Comparison of ENCODE assay signal across 9 cellular contexts in the genomic region with DNA sequence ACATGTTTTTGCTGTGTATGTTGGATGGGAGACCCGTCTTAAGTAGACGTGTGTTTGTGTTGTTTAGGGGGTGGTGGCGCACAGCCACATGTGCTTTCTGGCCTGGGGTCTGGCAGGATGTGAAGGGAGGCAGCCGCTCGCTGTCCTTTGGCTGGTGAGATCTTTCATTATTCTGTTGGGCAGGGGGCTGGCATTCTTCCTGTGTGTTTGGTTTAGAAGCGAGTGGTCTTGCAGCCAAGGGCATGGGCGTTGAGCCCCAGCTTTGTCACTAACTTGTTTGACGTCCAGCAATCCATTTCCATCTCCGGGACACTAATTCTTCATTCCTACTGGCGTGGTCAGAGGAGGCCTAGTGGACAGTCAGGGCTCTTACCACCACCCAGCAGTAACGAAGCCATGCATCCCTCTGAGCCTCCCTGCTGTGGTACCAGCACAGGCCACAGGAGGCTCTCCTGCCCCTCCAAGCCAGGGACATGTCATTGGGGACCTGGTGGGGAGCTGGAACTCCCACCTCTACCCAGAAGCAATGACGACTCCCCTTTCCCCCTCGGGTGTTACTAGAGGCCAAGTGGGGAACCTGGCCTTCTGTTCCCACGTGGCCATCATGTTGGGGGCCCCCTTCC. TPM values are rescaled to one million over a fixed set of nuclear protein-coding genes. Genes with fewer than 3 reads are reported as not detected.
DNase-seq lines count a peak whose midpoint lies in the region; ATAC-seq and TF ChIP-seq lines count a peak whose summit lies in the region.
"Had no signal": no experiment of that assay in that cellular context is flagged by ENCODE, and none has a peak within 500 bp of the region (broad histone marks: within the 10 kb centered on the region; RNA-seq: fewer than 3 reads in every experiment).

No MANE protein-coding gene starts in this region.

- H3K4me3 ChIP-seq in H7 (ENCODE audit: insufficient read depth, low read depth, low read length) (no peak overlapping the region), thoracic aorta (peak overlapping the region; percentile 54)
- no peak overlapping the region for H3K4me3 ChIP-seq in CD4-positive, alpha-beta memory T cell (ENCODE audit: low read length in 2 of 2)

- peaks cover 0 to 4% (median 0%) of the 10 kb centered on the region in 8 donors for H3K9me3 Mint-ChIP-seq in CD4-positive, alpha-beta memory T cell

- POLR2A ChIA-PET in CD4-positive, alpha-beta memory T cell (lab: Charles Lee; ENCODE audit: partially characterized antibody), result no interaction called here

- H3K4me3 Mint-ChIP-seq in CD4-positive, alpha-beta memory T cell, result no peak overlapping the region

- peak overlapping the region; percentile 80 to 92 for H3K27ac ChIP-seq in thoracic aorta
- H3K27ac ChIP-seq in CD4-positive, alpha-beta memory T cell (ENCODE audit: low read depth, low read length), result no peak overlapping the region

- DNase-seq in H7, result peak; percentile 79
- DNase-seq in left ventricle myocardium superior, result no peak
- DNase-seq in thoracic aorta (ENCODE audit: low spot score), result no peak
- no peak for DNase-seq in CD4-positive, alpha-beta memory T cell
- DNase-seq in DMS153 (lab: John Stamatoyannopoulos, UW), result no peak
- DNase-seq: NCI-H2227 treated with DMSO at 0.1 percent for 48 hours had no signal

- H3K4me1 Mint-ChIP-seq in CD4-positive, alpha-beta memory T cell, result no peaks in the 10 kb centered on the region

- intact Hi-C loops in left ventricle myocardium superior (cut with micrococcal nuclease), result no loop called here
- intact Hi-C loops in CD4-positive, alpha-beta memory T cell (cut with micrococcal nuclease), result no loop called here

- H3K27me3 ChIP-seq in H7 (ENCODE audit: control insufficient read depth, insufficient read depth, low read length) (no peaks in the 10 kb centered on the region), thoracic aorta (replicated peaks; ENCODE audit: insufficient read depth) (no peaks in the 10 kb centered on the region)
- H3K27me3 ChIP-seq in CD4-positive, alpha-beta memory T cell (ENCODE audit: insufficient read depth, low read length), result no peaks in the 10 kb centered on the region

- CTCF ChIA-PET in CD4-positive, alpha-beta memory T cell (lab: Charles Lee; ENCODE audit: partially characterized antibody), result no interaction called here

- TF ChIP-seq CTCF in thoracic aorta (IDR thresholded peaks at IDR 0.05), result peak; percentile 60

- 0 out of 3 replicates have a peak, but pooled peaks have one; percentile 32 for ATAC-seq in SK-N-SH treated with all-trans-retinoic acid at 6 μM for 48 hours
- ATAC-seq in left ventricle myocardium superior, result peak; percentile 7
- no peak for ATAC-seq in thoracic aorta (ENCODE audit: insufficient number of reproducible peaks, low FRiP score, low read depth)
- no peak for ATAC-seq in GM19452 (IDR thresholded peaks at IDR 0.05; ENCODE audit: unreplicated experiment)

- H3K9me3 ChIP-seq in thoracic aorta, result no peaks in the 10 kb centered on the region
- no peaks in the 10 kb centered on the region for H3K9me3 ChIP-seq in CD4-positive, alpha-beta memory T cell (ENCODE audit: control insufficient read depth in 1 of 2, low read length in 2 of 2)

- H3K4me1 ChIP-seq in thoracic aorta (ENCODE audit: control insufficient read depth in 1 of 2, low read depth in 2 of 2), result peaks cover 10 to 79% of the 10 kb centered on the region in 2 donors
- no peaks in the 10 kb centered on the region for H3K4me1 ChIP-seq in CD4-positive, alpha-beta memory T cell (ENCODE audit: insufficient read depth, low read length)

- H3K27ac Mint-ChIP-seq in CD4-positive, alpha-beta memory T cell, result no peak overlapping the region

- no peaks in the 10 kb centered on the region for H3K36me3 Mint-ChIP-seq in CD4-positive, alpha-beta memory T cell

- H3K27me3 Mint-ChIP-seq in CD4-positive, alpha-beta memory T cell, result peaks cover 11 to 17% of the 10 kb centered on the region in 2 donors

- H3K36me3 ChIP-seq in H7 (replicated peaks; ENCODE audit: control insufficient read depth, insufficient read depth, low read length), result no peaks in the 10 kb centered on the region
- H3K36me3 ChIP-seq in thoracic aorta, result no peaks in the 10 kb centered on the region
- no peaks in the 10 kb centered on the region for H3K36me3 ChIP-seq in CD4-positive, alpha-beta memory T cell (ENCODE audit: insufficient read depth, low read length)

TF ChIP-seq in SK-N-SH treated with all-trans-retinoic acid at 6 μM for 48 hours, 23 proteins besides CTCF, POLR2A, EP300 and RAD21:
- TF ChIP-seq SNAI2 (CRISPR knock-in tag; IDR thresholded peaks at IDR 0.05) (no peak), OSR1 (CRISPR knock-in tag; IDR thresholded peaks at IDR 0.05) (no peak), ZNF70 (CRISPR knock-in tag; IDR thresholded peaks at IDR 0.05) (no peak), ZNF565 (CRISPR knock-in tag; conservative IDR thresholded peaks at IDR 0.05; ENCODE audit: low read depth) (no peak), TCF4 (CRISPR knock-in tag; IDR thresholded peaks at IDR 0.05; ENCODE audit: borderline replicate concordance) (no peak), ARNTL (CRISPR knock-in tag; IDR thresholded peaks at IDR 0.05; ENCODE audit: borderline replicate concordance, low read depth) (no peak), CSDC2 (CRISPR knock-in tag; IDR thresholded peaks at IDR 0.05) (no peak), BACH2 (CRISPR knock-in tag; IDR thresholded peaks at IDR 0.05; ENCODE audit: borderline replicate concordance) (no peak), ISL1 (CRISPR knock-in tag; IDR thresholded peaks at IDR 0.05) (no peak), ZNF8 (CRISPR knock-in tag; IDR thresholded peaks at IDR 0.05) (no peak), TOX (CRISPR knock-in tag; IDR thresholded peaks at IDR 0.05; ENCODE audit: borderline replicate concordance) (no peak), PPARA (CRISPR knock-in tag; IDR thresholded peaks at IDR 0.05; ENCODE audit: borderline replicate concordance) (no peak), RARB (CRISPR knock-in tag; IDR thresholded peaks at IDR 0.05) (no peak)
- TF ChIP-seq, protein P1, sequence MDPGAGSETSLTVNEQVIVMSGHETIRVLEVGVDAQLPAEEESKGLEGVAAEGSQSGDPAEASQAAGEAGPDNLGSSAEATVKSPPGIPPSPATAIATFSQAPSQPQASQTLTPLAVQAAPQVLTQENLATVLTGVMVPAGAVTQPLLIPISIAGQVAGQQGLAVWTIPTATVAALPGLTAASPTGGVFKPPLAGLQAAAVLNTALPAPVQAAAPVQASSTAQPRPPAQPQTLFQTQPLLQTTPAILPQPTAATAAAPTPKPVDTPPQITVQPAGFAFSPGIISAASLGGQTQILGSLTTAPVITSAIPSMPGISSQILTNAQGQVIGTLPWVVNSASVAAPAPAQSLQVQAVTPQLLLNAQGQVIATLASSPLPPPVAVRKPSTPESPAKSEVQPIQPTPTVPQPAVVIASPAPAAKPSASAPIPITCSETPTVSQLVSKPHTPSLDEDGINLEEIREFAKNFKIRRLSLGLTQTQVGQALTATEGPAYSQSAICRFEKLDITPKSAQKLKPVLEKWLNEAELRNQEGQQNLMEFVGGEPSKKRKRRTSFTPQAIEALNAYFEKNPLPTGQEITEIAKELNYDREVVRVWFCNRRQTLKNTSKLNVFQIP (CRISPR knock-in tag; IDR thresholded peaks at IDR 0.05; ENCODE audit: borderline replicate concordance, low read depth), result no peak
- TF ChIP-seq, protein P2, sequence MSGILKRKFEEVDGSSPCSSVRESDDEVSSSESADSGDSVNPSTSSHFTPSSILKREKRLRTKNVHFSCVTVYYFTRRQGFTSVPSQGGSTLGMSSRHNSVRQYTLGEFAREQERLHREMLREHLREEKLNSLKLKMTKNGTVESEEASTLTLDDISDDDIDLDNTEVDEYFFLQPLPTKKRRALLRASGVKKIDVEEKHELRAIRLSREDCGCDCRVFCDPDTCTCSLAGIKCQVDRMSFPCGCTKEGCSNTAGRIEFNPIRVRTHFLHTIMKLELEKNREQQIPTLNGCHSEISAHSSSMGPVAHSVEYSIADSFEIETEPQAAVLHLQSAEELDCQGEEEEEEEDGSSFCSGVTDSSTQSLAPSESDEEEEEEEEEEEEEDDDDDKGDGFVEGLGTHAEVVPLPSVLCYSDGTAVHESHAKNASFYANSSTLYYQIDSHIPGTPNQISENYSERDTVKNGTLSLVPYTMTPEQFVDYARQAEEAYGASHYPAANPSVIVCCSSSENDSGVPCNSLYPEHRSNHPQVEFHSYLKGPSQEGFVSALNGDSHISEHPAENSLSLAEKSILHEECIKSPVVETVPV (CRISPR knock-in tag; IDR thresholded peaks at IDR 0.05), result no peak
- TF ChIP-seq, protein P3, sequence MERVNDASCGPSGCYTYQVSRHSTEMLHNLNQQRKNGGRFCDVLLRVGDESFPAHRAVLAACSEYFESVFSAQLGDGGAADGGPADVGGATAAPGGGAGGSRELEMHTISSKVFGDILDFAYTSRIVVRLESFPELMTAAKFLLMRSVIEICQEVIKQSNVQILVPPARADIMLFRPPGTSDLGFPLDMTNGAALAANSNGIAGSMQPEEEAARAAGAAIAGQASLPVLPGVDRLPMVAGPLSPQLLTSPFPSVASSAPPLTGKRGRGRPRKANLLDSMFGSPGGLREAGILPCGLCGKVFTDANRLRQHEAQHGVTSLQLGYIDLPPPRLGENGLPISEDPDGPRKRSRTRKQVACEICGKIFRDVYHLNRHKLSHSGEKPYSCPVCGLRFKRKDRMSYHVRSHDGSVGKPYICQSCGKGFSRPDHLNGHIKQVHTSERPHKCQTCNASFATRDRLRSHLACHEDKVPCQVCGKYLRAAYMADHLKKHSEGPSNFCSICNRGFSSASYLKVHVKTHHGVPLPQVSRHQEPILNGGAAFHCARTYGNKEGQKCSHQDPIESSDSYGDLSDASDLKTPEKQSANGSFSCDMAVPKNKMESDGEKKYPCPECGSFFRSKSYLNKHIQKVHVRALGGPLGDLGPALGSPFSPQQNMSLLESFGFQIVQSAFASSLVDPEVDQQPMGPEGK (CRISPR knock-in tag; IDR thresholded peaks at IDR 0.05; ENCODE audit: borderline replicate concordance), result no peak

RNA-seq across cellular contexts. Expression of a gene that starts 10.7 kb away (rescaled TPM):
- total RNA-seq in H7 (2014; rRNA removed; shearing (Covaris generic)), result 3.3 and 3.9 TPM in 2 replicates
- total RNA-seq in left ventricle myocardium superior (80.7 TPM), thoracic aorta (100 to 1,000 TPM in 1 of 2 donors, 10 to 100 TPM in 1; 71.2 to 150 TPM)
- not detected for total RNA-seq in CD4-positive, alpha-beta memory T cell
- polyA plus RNA-seq in CD4-positive, alpha-beta memory T cell, result not detected
- total RNA-seq: T-helper 1 cell treated with Interleukin-12 subunit alpha and Interleukin-12 subunit beta and Interleukin-4 antibody, amounts not matched to agents 30 ng/mL and 1 ng/mL, for 36 hours had no signal

Comparison
In these comparisons a context has a peak if more than half of its experiments do, and no peak if none do; other contexts are left out.
1. ATAC-seq: peak in SK-N-SH treated with all-trans-retinoic acid at 6 μM for 48 hours (single experiment) and left ventricle myocardium superior (single experiment); none in thoracic aorta (single experiment) and GM19452 (single experiment).
2. RNA of a gene that starts 10.7 kb away (total RNA-seq): 71.2 to 150 TPM in thoracic aorta and 80.7 TPM in left ventricle myocardium superior (single experiment); 3.3 to 3.9 TPM in H7 and not detected in CD4-positive, alpha-beta memory T cell; every median in the first group is over 10 times any median in the second.